In genomic region chr6:138540468-138540867, GRCh38 we compare ENCODE assay signal across 14 cellular contexts. TPM values are rescaled to one million over a fixed set of nuclear protein-coding genes. Genes with fewer than 3 reads are reported as not detected.
DNase-seq lines count a peak whose midpoint lies in the region; ATAC-seq and TF ChIP-seq lines count a peak whose summit lies in the region.
"Had no signal": no experiment of that assay in that cellular context is flagged by ENCODE, and none has a peak within 500 bp of the region (broad histone marks: within the 10 kb centered on the region; RNA-seq: fewer than 3 reads in every experiment).

No MANE protein-coding gene starts in this region.

- H3K27ac ChIP-seq in lower lobe of right lung = peak overlapping the region; percentile 57
- H3K27ac ChIP-seq: neutrophil had no signal

- peaks cover 4% of the 10 kb centered on the region for H3K36me3 Mint-ChIP-seq in HFFc6 (ENCODE audit: low read depth)
- no peaks in the 10 kb centered on the region for H3K36me3 Mint-ChIP-seq in stimulated activated effector memory CD8-positive, alpha-beta T cell treated with anti-CD3 and anti-CD28 coated beads, Interleukin-12 subunit alpha, Interleukin-12 subunit beta, amount 100 ng/mL, for 72 hours
- no peaks in the 10 kb centered on the region for H3K36me3 Mint-ChIP-seq in activated CD4-positive, alpha-beta memory T cell treated with anti-CD3 and anti-CD28 coated beads, Interleukin-2, amount 10 ng/mL, durations not matched to agents 7 days and 5 days (ENCODE audit: low read depth)
- H3K36me3 Mint-ChIP-seq: activated naive CD8-positive, alpha-beta T cell; IgD-negative memory B cell had no signal

- CTCF ChIA-PET in activated CD4-positive, alpha-beta memory T cell treated with anti-CD3 and anti-CD28 coated beads, Interleukin-2, amount 10 ng/mL, durations not matched to agents 7 days and 5 days (lab: Charles Lee) = no interaction called here

- no peak for TF ChIP-seq CTCF in HFFc6 (IDR thresholded peaks at IDR 0.05)
- no peak for TF ChIP-seq CTCF in lower lobe of right lung (IDR thresholded peaks at IDR 0.05)

- no peaks in the 10 kb centered on the region; the same call in 1 of the 2 replicates for H3K27me3 Mint-ChIP-seq in HFFc6 (ENCODE audit: insufficient read depth)
- H3K27me3 Mint-ChIP-seq in activated CD4-positive, alpha-beta memory T cell treated with anti-CD3 and anti-CD28 coated beads, Interleukin-2, amount 10 ng/mL, durations not matched to agents 7 days and 5 days = peaks cover 35% of the 10 kb centered on the region

- no peaks in the 10 kb centered on the region for H3K9me3 ChIP-seq in lower lobe of right lung
- H3K9me3 ChIP-seq: neutrophil had no signal

- H3K36me3 ChIP-seq in lower lobe of right lung = no peaks in the 10 kb centered on the region
- H3K36me3 ChIP-seq: neutrophil had no signal

- H3K4me1 Mint-ChIP-seq in HFFc6 (ENCODE audit: low read depth) = peaks cover 84% of the 10 kb centered on the region
- H3K4me1 Mint-ChIP-seq in stimulated activated effector memory CD8-positive, alpha-beta T cell treated with anti-CD3 and anti-CD28 coated beads, Interleukin-12 subunit alpha, Interleukin-12 subunit beta, amount 100 ng/mL, for 72 hours = no peaks in the 10 kb centered on the region
- H3K4me1 Mint-ChIP-seq in activated CD4-positive, alpha-beta memory T cell treated with anti-CD3 and anti-CD28 coated beads, Interleukin-2, amount 10 ng/mL, durations not matched to agents 7 days and 5 days = no peaks in the 10 kb centered on the region
- H3K4me1 Mint-ChIP-seq: IgD-negative memory B cell had no signal

- intact Hi-C loops in lower lobe of right lung (cut with DNase I) = no loop called here

- H3K9me3 Mint-ChIP-seq in HFFc6 = peaks cover 7% of the 10 kb centered on the region; the same call in 1 of the 2 replicates
- H3K9me3 Mint-ChIP-seq in stimulated activated effector memory CD8-positive, alpha-beta T cell treated with anti-CD3 and anti-CD28 coated beads, Interleukin-12 subunit alpha, Interleukin-12 subunit beta, amount 100 ng/mL, for 72 hours = no peaks in the 10 kb centered on the region
- no peaks in the 10 kb centered on the region for H3K9me3 Mint-ChIP-seq in activated CD4-positive, alpha-beta memory T cell treated with anti-CD3 and anti-CD28 coated beads, Interleukin-2, amount 10 ng/mL, durations not matched to agents 7 days and 5 days

- H3K4me1 ChIP-seq in lower lobe of right lung = peaks cover 52% of the 10 kb centered on the region

- no peaks in the 10 kb centered on the region for H3K27me3 ChIP-seq in lower lobe of right lung (ENCODE audit: low read depth)
- H3K27me3 ChIP-seq: neutrophil had no signal

- peak; percentile 82 for DNase-seq in HFFc6
- peak; percentile 96 for DNase-seq in fibroblast of gingiva (ENCODE audit: low read depth)
- no peak for DNase-seq in lower lobe of right lung
- peak; percentile 56 for DNase-seq in stromal cell of bone marrow (ENCODE audit: low read depth)
- DNase-seq in NCI-H1105 (lab: John Stamatoyannopoulos, UW) = no peak
- DNase-seq in stimulated activated effector memory CD8-positive, alpha-beta T cell treated with anti-CD3 and anti-CD28 coated beads, Interleukin-12 subunit alpha, Interleukin-12 subunit beta, amount 100 ng/mL, for 72 hours (ENCODE audit: low spot score in 2 of 2) = no peak
- no peak for DNase-seq in NCI-H2171 (lab: John Stamatoyannopoulos, UW)
- DNase-seq in activated CD4-positive, alpha-beta memory T cell treated with anti-CD3 and anti-CD28 coated beads, Interleukin-2, amount 10 ng/mL, durations not matched to agents 7 days and 5 days = no peak
- DNase-seq: NCI-H1436 treated with DMSO at 0.1 percent for 48 hours; stimulated activated CD4-positive, alpha-beta T cell treated with anti-CD3 and anti-CD28 coated beads, Interleukin-2, amount 100 ng/mL, for 48 hours; stimulated activated naive CD4-positive, alpha-beta T cell treated with Interleukin-2 at 50 U/mL for 16 hours had no signal

- no peak overlapping the region for H3K4me3 ChIP-seq in lower lobe of right lung

- POLR2A ChIA-PET in activated CD4-positive, alpha-beta memory T cell treated with anti-CD3 and anti-CD28 coated beads, Interleukin-2, amount 10 ng/mL, durations not matched to agents 7 days and 5 days (lab: Charles Lee) = no interaction called here

- peak in 1 of 2 donors; percentile 30 for ATAC-seq in lower lobe of right lung
- no peak for ATAC-seq in stimulated activated effector memory CD8-positive, alpha-beta T cell treated with anti-CD3 and anti-CD28 coated beads, Interleukin-12 subunit alpha, Interleukin-12 subunit beta, amount 100 ng/mL, for 72 hours

- peak overlapping the region; percentile 81 for H3K4me3 Mint-ChIP-seq in HFFc6
- no peak overlapping the region for H3K4me3 Mint-ChIP-seq in stimulated activated effector memory CD8-positive, alpha-beta T cell treated with anti-CD3 and anti-CD28 coated beads, Interleukin-12 subunit alpha, Interleukin-12 subunit beta, amount 100 ng/mL, for 72 hours
- H3K4me3 Mint-ChIP-seq in activated CD4-positive, alpha-beta memory T cell treated with anti-CD3 and anti-CD28 coated beads, Interleukin-2, amount 10 ng/mL, durations not matched to agents 7 days and 5 days = no peak overlapping the region
- H3K4me3 Mint-ChIP-seq: activated naive CD8-positive, alpha-beta T cell; IgD-negative memory B cell had no signal

- peak overlapping the region; percentile 99 for H3K27ac Mint-ChIP-seq in HFFc6
- no peak overlapping the region for H3K27ac Mint-ChIP-seq in stimulated activated effector memory CD8-positive, alpha-beta T cell treated with anti-CD3 and anti-CD28 coated beads, Interleukin-12 subunit alpha, Interleukin-12 subunit beta, amount 100 ng/mL, for 72 hours
- H3K27ac Mint-ChIP-seq in activated CD4-positive, alpha-beta memory T cell treated with anti-CD3 and anti-CD28 coated beads, Interleukin-2, amount 10 ng/mL, durations not matched to agents 7 days and 5 days = no peak overlapping the region
- H3K27ac Mint-ChIP-seq: activated naive CD8-positive, alpha-beta T cell; IgD-negative memory B cell had no signal

RNA-seq across cellular contexts. Expression of gene NHSL1, which starts 41.2 kb away (rescaled TPM):
- total RNA-seq in HFFc6 (2021; fragmentation: NEBNext Ultra II Directional; extraction: Animal tissue kit (Norgen Biotek cat#: 25700)) = 10 to 100 TPM in 3 of 6 experiments, 1 to 10 TPM in 3; 4.4 to 12.3 (median 10.1) TPM
- 63.7 TPM for total RNA-seq in lower lobe of right lung
- total RNA-seq in activated CD4-positive, alpha-beta memory T cell treated with anti-CD3 and anti-CD28 coated beads, Interleukin-2, amount 10 ng/mL, durations not matched to agents 7 days and 5 days = 1 to 10 TPM; 1.0 to 1.4 TPM

Comparison
In these comparisons a context has a peak if more than half of its experiments do, and no peak if none do; other contexts are left out.
1. DNase-seq: peak in HFFc6 (single experiment), fibroblast of gingiva (single experiment) and stromal cell of bone marrow (single experiment); none in lower lobe of right lung (single experiment), NCI-H1105 (single experiment), stimulated activated effector memory CD8-positive, alpha-beta T cell treated with anti-CD3 and anti-CD28 coated beads, Interleukin-12 subunit alpha, Interleukin-12 subunit beta, amount 100 ng/mL, for 72 hours (0 of 2), NCI-H2171 (single experiment) and activated CD4-positive, alpha-beta memory T cell treated with anti-CD3 and anti-CD28 coated beads, Interleukin-2, amount 10 ng/mL, durations not matched to agents 7 days and 5 days (single experiment).